ENCODE assay signal across 8 cellular contexts in the genomic region with DNA sequence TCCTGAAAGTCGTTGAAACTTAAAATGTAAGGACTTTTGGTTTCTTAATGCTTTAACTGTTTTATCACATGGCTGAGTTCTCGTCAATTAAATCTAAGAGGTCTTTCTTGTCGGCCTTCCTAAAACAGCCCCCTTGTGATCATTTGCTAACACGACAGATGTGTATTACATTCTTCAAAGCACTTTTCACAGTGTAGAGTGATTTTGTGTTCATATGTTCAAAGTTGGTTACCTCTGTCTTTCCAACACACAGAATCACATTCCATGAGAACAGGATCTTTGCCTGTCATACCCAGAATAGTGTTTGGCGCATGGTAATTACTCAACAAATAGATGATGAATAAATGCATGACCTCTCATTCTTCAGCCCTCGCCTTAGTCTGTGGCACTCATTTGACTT. TPM values are rescaled to one million over a fixed set of nuclear protein-coding genes. Genes with fewer than 3 reads are reported as not detected.
A peak's percentile ranks its signal among the peaks of the same experiment; 100 is the strongest.
DNase-seq lines count a peak whose midpoint lies in the region; ATAC-seq, FAIRE-seq and TF ChIP-seq lines count a peak whose summit lies in the region.

No MANE protein-coding gene starts in this region.

- H3K27me3 ChIP-seq in iPS-15b (ENCODE audit: control insufficient read depth, insufficient read depth, low read length), result no peaks in the 10 kb centered on the region
- H3K27me3 ChIP-seq in transverse colon, result no peaks in the 10 kb centered on the region

- H3K27ac Mint-ChIP-seq in activated CD4-positive, alpha-beta T cell treated with anti-CD3 and anti-CD28 coated beads for 36 hours, result no peak overlapping the region
- no peak overlapping the region for H3K27ac Mint-ChIP-seq in activated naive CD8-positive, alpha-beta T cell treated with anti-CD3 and anti-CD28 coated beads for 36 hours

- no peak for DNase-seq in activated CD4-positive, alpha-beta T cell treated with anti-CD3 and anti-CD28 coated beads for 36 hours
- no peak for DNase-seq in activated CD4-positive, alpha-beta T cell treated with anti-CD3 and anti-CD28 coated beads for 48 hours
- DNase-seq in transverse colon (no peak), D721Med (ENCODE audit: insufficient read length, low spot score) (no peak)
- no peak for DNase-seq in activated naive CD8-positive, alpha-beta T cell treated with anti-CD3 and anti-CD28 coated beads for 36 hours

- peak; percentile 5 for ATAC-seq in activated CD4-positive, alpha-beta T cell treated with anti-CD3 and anti-CD28 coated beads for 36 hours
- ATAC-seq in SK-N-SH treated with all-trans-retinoic acid at 6 μM for 48 hours (0 out of 3 replicates have a peak, but pooled peaks have one; percentile 10), GM19463 (IDR thresholded peaks at IDR 0.05; ENCODE audit: unreplicated experiment) (no peak)

- TF ChIP-seq POLR2A in transverse colon (IDR thresholded peaks at IDR 0.05), result no peak

- no peak for TF ChIP-seq EP300 in transverse colon (IDR thresholded peaks at IDR 0.05; ENCODE audit: low read depth)

- POLR2A ChIA-PET in activated CD4-positive, alpha-beta T cell treated with anti-CD3 and anti-CD28 coated beads for 36 hours (lab: Charles Lee), result no interaction called here

- no peak overlapping the region for H3K4me3 Mint-ChIP-seq in activated CD4-positive, alpha-beta T cell treated with anti-CD3 and anti-CD28 coated beads for 36 hours
- no peak overlapping the region for H3K4me3 Mint-ChIP-seq in activated naive CD8-positive, alpha-beta T cell treated with anti-CD3 and anti-CD28 coated beads for 36 hours

- H3K36me3 ChIP-seq in iPS-15b (ENCODE audit: control insufficient read depth, insufficient read depth, low read length), result no peaks in the 10 kb centered on the region
- no peaks in the 10 kb centered on the region for H3K36me3 ChIP-seq in transverse colon

- TF ChIP-seq CTCF in transverse colon (IDR thresholded peaks at IDR 0.05), result no peak
- TF ChIP-seq CTCF in D721Med (IDR thresholded peaks at IDR 0.05; ENCODE audit: insufficient read depth, missing control alignments), result no peak

- in situ Hi-C loops in transverse colon (cut with MboI; ENCODE audit: low pct_ligation_motif_present in 1 of 4, low pct_unique_long_range_greater_than_20kb in 1 of 4, low sequenced_read_pairs in 3 of 4), result no loop called here

- CTCF ChIA-PET in activated CD4-positive, alpha-beta T cell treated with anti-CD3 and anti-CD28 coated beads for 36 hours (lab: Charles Lee), result interaction anchor here (1.0 kb wide), 2 partner anchors 9 to 75 kb away, joined by 3 read pairs; no protein-coding TSS in a partner anchor

- H3K27ac ChIP-seq in transverse colon, result peak overlapping the region in 2 of 4 donors; percentile 87 to 91

- intact Hi-C loops in activated CD4-positive, alpha-beta T cell treated with anti-CD3 and anti-CD28 coated beads for 36 hours (cut with DNase I, micrococcal nuclease), result loop anchor here (2.0 to 10.0 kb wide), 3 partner anchors 75 to 343 kb away; a partner anchor contains a TSS
- intact Hi-C loops in transverse colon (cut with DNase I; ENCODE audit: low total_unique reads), result no loop called here

- peaks cover 13% of the 10 kb centered on the region for H3K4me1 Mint-ChIP-seq in activated CD4-positive, alpha-beta T cell treated with anti-CD3 and anti-CD28 coated beads for 36 hours
- peaks cover 15% of the 10 kb centered on the region for H3K4me1 Mint-ChIP-seq in activated naive CD8-positive, alpha-beta T cell treated with anti-CD3 and anti-CD28 coated beads for 36 hours

- 14 to 22% methylated on average over 6 of the region's 6 CpGs for WGBS in transverse colon (ENCODE audit: low coverage in 1 of 2), 2 donors

- FAIRE-seq in D721Med (lab: Jason Lieb, UNC), result no peak

- no peaks in the 10 kb centered on the region for H3K27me3 Mint-ChIP-seq in activated CD4-positive, alpha-beta T cell treated with anti-CD3 and anti-CD28 coated beads for 36 hours
- no peaks in the 10 kb centered on the region for H3K27me3 Mint-ChIP-seq in activated naive CD8-positive, alpha-beta T cell treated with anti-CD3 and anti-CD28 coated beads for 36 hours

- H3K9me3 ChIP-seq in iPS-15b (ENCODE audit: control insufficient read depth, insufficient read depth, low read length), result no peaks in the 10 kb centered on the region
- H3K9me3 ChIP-seq in transverse colon, result no peaks in the 10 kb centered on the region

- H3K9ac ChIP-seq in iPS-15b (ENCODE audit: low read depth, low read length), result peak overlapping the region; percentile 93

- H3K4me1 ChIP-seq in iPS-15b (ENCODE audit: control insufficient read depth, insufficient read depth, low read length), result no peaks in the 10 kb centered on the region
- peaks cover 7 to 27% (median 16%) of the 10 kb centered on the region in 4 donors for H3K4me1 ChIP-seq in transverse colon

- H3K9me3 Mint-ChIP-seq in activated CD4-positive, alpha-beta T cell treated with anti-CD3 and anti-CD28 coated beads for 36 hours (ENCODE audit: low read depth), result no peaks in the 10 kb centered on the region
- no peaks in the 10 kb centered on the region for H3K9me3 Mint-ChIP-seq in activated naive CD8-positive, alpha-beta T cell treated with anti-CD3 and anti-CD28 coated beads for 36 hours

- H3K4me3 ChIP-seq in iPS-15b (ENCODE audit: low read depth, low read length) (peak overlapping the region; percentile 99), transverse colon (peak overlapping the region in 3 of 4 donors; percentile 64 to 89 (median 78))

- no peaks in the 10 kb centered on the region for H3K36me3 Mint-ChIP-seq in activated CD4-positive, alpha-beta T cell treated with anti-CD3 and anti-CD28 coated beads for 36 hours (ENCODE audit: low read depth)
- peaks cover 10% of the 10 kb centered on the region for H3K36me3 Mint-ChIP-seq in activated naive CD8-positive, alpha-beta T cell treated with anti-CD3 and anti-CD28 coated beads for 36 hours

TF ChIP-seq in SK-N-SH treated with all-trans-retinoic acid at 6 μM for 48 hours, 23 proteins besides CTCF, POLR2A, EP300 and RAD21 (continues in another document):
- no peak for TF ChIP-seq ZFP30 (CRISPR knock-in tag; IDR thresholded peaks at IDR 0.05)
- no peak for TF ChIP-seq TCF4 (CRISPR knock-in tag; IDR thresholded peaks at IDR 0.05; ENCODE audit: borderline replicate concordance)
- TF ChIP-seq, protein P1, sequence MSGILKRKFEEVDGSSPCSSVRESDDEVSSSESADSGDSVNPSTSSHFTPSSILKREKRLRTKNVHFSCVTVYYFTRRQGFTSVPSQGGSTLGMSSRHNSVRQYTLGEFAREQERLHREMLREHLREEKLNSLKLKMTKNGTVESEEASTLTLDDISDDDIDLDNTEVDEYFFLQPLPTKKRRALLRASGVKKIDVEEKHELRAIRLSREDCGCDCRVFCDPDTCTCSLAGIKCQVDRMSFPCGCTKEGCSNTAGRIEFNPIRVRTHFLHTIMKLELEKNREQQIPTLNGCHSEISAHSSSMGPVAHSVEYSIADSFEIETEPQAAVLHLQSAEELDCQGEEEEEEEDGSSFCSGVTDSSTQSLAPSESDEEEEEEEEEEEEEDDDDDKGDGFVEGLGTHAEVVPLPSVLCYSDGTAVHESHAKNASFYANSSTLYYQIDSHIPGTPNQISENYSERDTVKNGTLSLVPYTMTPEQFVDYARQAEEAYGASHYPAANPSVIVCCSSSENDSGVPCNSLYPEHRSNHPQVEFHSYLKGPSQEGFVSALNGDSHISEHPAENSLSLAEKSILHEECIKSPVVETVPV (CRISPR knock-in tag; IDR thresholded peaks at IDR 0.05), result no peak
- TF ChIP-seq, protein P2, sequence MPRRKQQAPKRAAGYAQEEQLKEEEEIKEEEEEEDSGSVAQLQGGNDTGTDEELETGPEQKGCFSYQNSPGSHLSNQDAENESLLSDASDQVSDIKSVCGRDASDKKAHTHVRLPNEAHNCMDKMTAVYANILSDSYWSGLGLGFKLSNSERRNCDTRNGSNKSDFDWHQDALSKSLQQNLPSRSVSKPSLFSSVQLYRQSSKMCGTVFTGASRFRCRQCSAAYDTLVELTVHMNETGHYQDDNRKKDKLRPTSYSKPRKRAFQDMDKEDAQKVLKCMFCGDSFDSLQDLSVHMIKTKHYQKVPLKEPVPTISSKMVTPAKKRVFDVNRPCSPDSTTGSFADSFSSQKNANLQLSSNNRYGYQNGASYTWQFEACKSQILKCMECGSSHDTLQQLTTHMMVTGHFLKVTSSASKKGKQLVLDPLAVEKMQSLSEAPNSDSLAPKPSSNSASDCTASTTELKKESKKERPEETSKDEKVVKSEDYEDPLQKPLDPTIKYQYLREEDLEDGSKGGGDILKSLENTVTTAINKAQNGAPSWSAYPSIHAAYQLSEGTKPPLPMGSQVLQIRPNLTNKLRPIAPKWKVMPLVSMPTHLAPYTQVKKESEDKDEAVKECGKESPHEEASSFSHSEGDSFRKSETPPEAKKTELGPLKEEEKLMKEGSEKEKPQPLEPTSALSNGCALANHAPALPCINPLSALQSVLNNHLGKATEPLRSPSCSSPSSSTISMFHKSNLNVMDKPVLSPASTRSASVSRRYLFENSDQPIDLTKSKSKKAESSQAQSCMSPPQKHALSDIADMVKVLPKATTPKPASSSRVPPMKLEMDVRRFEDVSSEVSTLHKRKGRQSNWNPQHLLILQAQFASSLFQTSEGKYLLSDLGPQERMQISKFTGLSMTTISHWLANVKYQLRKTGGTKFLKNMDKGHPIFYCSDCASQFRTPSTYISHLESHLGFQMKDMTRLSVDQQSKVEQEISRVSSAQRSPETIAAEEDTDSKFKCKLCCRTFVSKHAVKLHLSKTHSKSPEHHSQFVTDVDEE (CRISPR knock-in tag; IDR thresholded peaks at IDR 0.05), result no peak
- no peak for TF ChIP-seq GLIS3 (CRISPR knock-in tag; IDR thresholded peaks at IDR 0.05)
- no peak for TF ChIP-seq ZFP3 (CRISPR knock-in tag; IDR thresholded peaks at IDR 0.05)
- TF ChIP-seq, protein P3, sequence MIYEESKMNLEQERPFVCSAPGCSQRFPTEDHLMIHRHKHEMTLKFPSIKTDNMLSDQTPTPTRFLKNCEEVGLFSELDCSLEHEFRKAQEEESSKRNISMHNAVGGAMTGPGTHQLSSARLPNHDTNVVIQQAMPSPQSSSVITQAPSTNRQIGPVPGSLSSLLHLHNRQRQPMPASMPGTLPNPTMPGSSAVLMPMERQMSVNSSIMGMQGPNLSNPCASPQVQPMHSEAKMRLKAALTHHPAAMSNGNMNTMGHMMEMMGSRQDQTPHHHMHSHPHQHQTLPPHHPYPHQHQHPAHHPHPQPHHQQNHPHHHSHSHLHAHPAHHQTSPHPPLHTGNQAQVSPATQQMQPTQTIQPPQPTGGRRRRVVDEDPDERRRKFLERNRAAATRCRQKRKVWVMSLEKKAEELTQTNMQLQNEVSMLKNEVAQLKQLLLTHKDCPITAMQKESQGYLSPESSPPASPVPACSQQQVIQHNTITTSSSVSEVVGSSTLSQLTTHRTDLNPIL (CRISPR knock-in tag; IDR thresholded peaks at IDR 0.05; ENCODE audit: low read depth), result no peak
- no peak for TF ChIP-seq ESRRG (CRISPR knock-in tag; IDR thresholded peaks at IDR 0.05)

RNA-seq across cellular contexts. Expression of a gene that starts 1.1 kb away (rescaled TPM):
- total RNA-seq in activated CD4-positive, alpha-beta T cell treated with anti-CD3 and anti-CD28 coated beads for 36 hours, result 10 to 100 TPM; 19.9 to 25.6 TPM
- total RNA-seq in transverse colon, result 10 to 100 TPM in 3 of 4 donors, 1 to 10 TPM in 1; 6.8 to 23.8 (median 13.5) TPM
- total RNA-seq in activated naive CD8-positive, alpha-beta T cell treated with anti-CD3 and anti-CD28 coated beads for 36 hours, result 10 to 100 TPM; 31.2 to 32.4 TPM
